In genomic region chr11:614583-615452, GRCh38 we compare ENCODE assay signal across 8 cellular contexts. TPM values are rescaled to one million over a fixed set of nuclear protein-coding genes. Genes with fewer than 3 reads are reported as not detected.
DNase-seq lines count a peak whose midpoint lies in the region; ATAC-seq lines count a peak whose summit lies in the region.

No MANE protein-coding gene starts in this region.

- DNase-seq in DMS53 (lab: John Stamatoyannopoulos, UW) (peak; percentile 44), DMS53 treated with DMSO at 0.1 percent for 48 hours (lab: John Stamatoyannopoulos, UW; ENCODE audit: unreplicated experiment) (no peak), SJSA1 (ENCODE audit: low read depth in 1 of 2, low spot score in 2 of 2) (no peak), SKM-1 treated with dmso at 0.1 percent for 144 hours (lab: John Stamatoyannopoulos, UW; ENCODE audit: unreplicated experiment) (no peak), occipital lobe (lab: John Stamatoyannopoulos, UW) (no peak)

- H2AFZ ChIP-seq in neuron (ENCODE audit: low read depth, low read length) = no peak overlapping the region

- no peak for ATAC-seq in GM18861 (IDR thresholded peaks at IDR 0.05; ENCODE audit: unreplicated experiment)

- no peaks in the 10 kb centered on the region for H3K27me3 ChIP-seq in SJSA1 (replicated peaks)
- no peaks in the 10 kb centered on the region for H3K27me3 ChIP-seq in esophagus (ENCODE audit: control insufficient read depth in 1 of 2, insufficient read depth in 2 of 2, low read length in 2 of 2)
- H3K27me3 ChIP-seq in neuron (ENCODE audit: insufficient read depth, low read length) = no peaks in the 10 kb centered on the region

- H3K36me3 ChIP-seq in SJSA1 (peaks cover 39% of the 10 kb centered on the region), esophagus (ENCODE audit: control insufficient read depth in 2 of 2, insufficient read depth in 2 of 2, low read length in 1 of 2) (peaks cover 10 to 45% of the 10 kb centered on the region in 2 donors), neuron (ENCODE audit: insufficient read depth, low read length) (peaks cover 43% of the 10 kb centered on the region)

- H3K27ac ChIP-seq in SJSA1 (peak overlapping the region; percentile 92; the same call in 1 of the 2 replicates), esophagus (ENCODE audit: low read depth in 2 of 2, low read length in 1 of 2) (peak overlapping the region; percentile 97 to 100)

- H3K4me3 ChIP-seq in SJSA1 = peak overlapping the region; percentile 78
- peak overlapping the region; percentile 53 to 79 for H3K4me3 ChIP-seq in esophagus (ENCODE audit: low read depth in 1 of 2, low read length in 2 of 2)
- H3K4me3 ChIP-seq in neuron (ENCODE audit: low read length) = peak overlapping the region; percentile 62

- no peaks in the 10 kb centered on the region for H3K9me3 ChIP-seq in SJSA1 (replicated peaks)
- H3K9me3 ChIP-seq in esophagus (ENCODE audit: control insufficient read depth in 2 of 2, insufficient read depth in 1 of 2, low read depth in 1 of 2, low read length in 1 of 2) = no peaks in the 10 kb centered on the region
- no peaks in the 10 kb centered on the region for H3K9me3 ChIP-seq in neuron (ENCODE audit: low read length)

- WGBS in esophagus, 2 donors = 36 to 38% methylated on average over 58 to 67 of the region's 67 CpGs

- peaks cover 8% of the 10 kb centered on the region for H3K4me1 ChIP-seq in SJSA1 (replicated peaks)
- peaks cover 22 to 28% of the 10 kb centered on the region in 2 donors for H3K4me1 ChIP-seq in esophagus (ENCODE audit: control insufficient read depth in 2 of 2, insufficient read depth in 2 of 2, low read length in 1 of 2)
- H3K4me1 ChIP-seq in neuron (ENCODE audit: insufficient read depth, low read length) = peaks cover 11% of the 10 kb centered on the region

RNA-seq across cellular contexts. Expression of gene IRF7, which starts 0.9 kb away (rescaled TPM):
- 4.3 and 5.9 TPM in 2 replicates for total RNA-seq in SJSA1 (2014; rRNA removed; shearing (Covaris generic))
- 10 to 100 TPM; 17.0 to 30.1 TPM for polyA plus RNA-seq in esophagus
- total RNA-seq in occipital lobe = 7.6 TPM

RNA-seq across cellular contexts. Expression of gene CDHR5, which starts 9.9 kb away (rescaled TPM):
- total RNA-seq in SJSA1 (2014; rRNA removed; shearing (Covaris generic)) = not detected in 2 replicates
- under 1 TPM; 0.02 to 0.08 TPM for polyA plus RNA-seq in esophagus
- total RNA-seq in occipital lobe = not detected

RNA-seq across cellular contexts. Expression of gene SCT, which starts 12.2 kb away (rescaled TPM):
- total RNA-seq in SJSA1 (2014; rRNA removed; shearing (Covaris generic)) = not detected in 2 replicates
- not detected for polyA plus RNA-seq in esophagus
- total RNA-seq in occipital lobe = not detected

RNA-seq across cellular contexts. Expression of gene DRD4, which starts 22.3 kb away (rescaled TPM):
- total RNA-seq in SJSA1 (2014; rRNA removed; shearing (Covaris generic)) = not detected in 2 replicates
- under 1 TPM; 0.18 to 0.39 TPM for polyA plus RNA-seq in esophagus
- total RNA-seq in occipital lobe = 0.16 TPM

RNA-seq across cellular contexts. Expression of gene PHRF1, which starts 38.5 kb away (rescaled TPM):
- total RNA-seq in SJSA1 (2014; rRNA removed; shearing (Covaris generic)) = 15.8 and 21.7 TPM in 2 replicates
- 10 to 100 TPM; 13.7 to 28.4 TPM for polyA plus RNA-seq in esophagus
- 27.3 TPM for total RNA-seq in occipital lobe
